In genomic region chr16:84607694-84608093, GRCh38 we compare ENCODE assay signal across 8 cellular contexts. TPM values are rescaled to one million over a fixed set of nuclear protein-coding genes. Genes with fewer than 3 reads are reported as not detected.
DNase-seq lines count a peak whose midpoint lies in the region; ATAC-seq and TF ChIP-seq lines count a peak whose summit lies in the region.

No MANE protein-coding gene starts in this region.

- H3K27ac Mint-ChIP-seq in MCF 10A (ENCODE audit: low read depth, unreplicated experiment) = peak overlapping the region; percentile 24
- peak overlapping the region; percentile 75 for H3K27ac Mint-ChIP-seq in activated naive CD8-positive, alpha-beta T cell treated with anti-CD3 and anti-CD28 coated beads, Interleukin-2, amount 10 ng/mL, durations not matched to agents 7 days and 5 days

- 72 to 74% methylated on average over 7 of the region's 7 CpGs for whole genome bisulfite sequencing in tibial nerve, 2 donors

- H3K4me1 ChIP-seq in breast epithelium (no peaks in the 10 kb centered on the region), tibial nerve (peaks cover 0 to 78% (median 56%) of the 10 kb centered on the region in 4 donors)

- no peak for TF ChIP-seq POLR2A in breast epithelium (IDR thresholded peaks at IDR 0.05)
- peak in 1 of 2 donors; percentile 11 for TF ChIP-seq POLR2A in tibial nerve (IDR thresholded peaks at IDR 0.05)

- TF ChIP-seq CTCF in MCF 10A (IDR thresholded peaks at IDR 0.05; ENCODE audit: unreplicated experiment) (no peak), breast epithelium (IDR thresholded peaks at IDR 0.05) (no peak), tibial nerve (IDR thresholded peaks at IDR 0.05) (no peak)

- no peaks in the 10 kb centered on the region for H3K36me3 ChIP-seq in breast epithelium
- H3K36me3 ChIP-seq in tibial nerve = peaks cover 0 to 6% (median 0%) of the 10 kb centered on the region in 3 donors

- H3K36me3 Mint-ChIP-seq in MCF 10A (ENCODE audit: insufficient read depth, unreplicated experiment) = peaks cover 11% of the 10 kb centered on the region
- peaks cover 69% of the 10 kb centered on the region for H3K36me3 Mint-ChIP-seq in activated naive CD8-positive, alpha-beta T cell treated with anti-CD3 and anti-CD28 coated beads, Interleukin-2, amount 10 ng/mL, durations not matched to agents 7 days and 5 days

- CTCF ChIA-PET in MCF 10A (lab: Yijun Ruan, JAX) = interaction anchor here (2.4 kb wide), 1 partner anchor 15 kb away, joined by 12 read pairs; no protein-coding TSS in a partner anchor

- H3K4me3 ChIP-seq in breast epithelium (no peak overlapping the region), tibial nerve (no peak overlapping the region)

- H3K27ac ChIP-seq in breast epithelium (no peak overlapping the region), tibial nerve (peak overlapping the region in 3 of 4 donors; percentile 38 to 93 (median 67))

- peaks cover 10% of the 10 kb centered on the region for H3K4me1 Mint-ChIP-seq in MCF 10A (ENCODE audit: insufficient read depth, unreplicated experiment)
- peaks cover 80% of the 10 kb centered on the region for H3K4me1 Mint-ChIP-seq in activated naive CD8-positive, alpha-beta T cell treated with anti-CD3 and anti-CD28 coated beads, Interleukin-2, amount 10 ng/mL, durations not matched to agents 7 days and 5 days

- H3K9me3 ChIP-seq in breast epithelium (no peaks in the 10 kb centered on the region), tibial nerve (peaks cover 0 to 5% (median 0%) of the 10 kb centered on the region in 4 donors)

- TF ChIP-seq EP300 in tibial nerve (IDR thresholded peaks at IDR 0.05) = peak in 1 of 2 donors; percentile 67

- H3K9me3 Mint-ChIP-seq in MCF 10A (ENCODE audit: unreplicated experiment) = no peaks in the 10 kb centered on the region
- H3K9me3 Mint-ChIP-seq in activated naive CD8-positive, alpha-beta T cell treated with anti-CD3 and anti-CD28 coated beads, Interleukin-2, amount 10 ng/mL, durations not matched to agents 7 days and 5 days = peaks cover 2% of the 10 kb centered on the region

- no peak overlapping the region for H3K4me3 Mint-ChIP-seq in MCF 10A (ENCODE audit: unreplicated experiment)
- H3K4me3 Mint-ChIP-seq in activated naive CD8-positive, alpha-beta T cell treated with anti-CD3 and anti-CD28 coated beads, Interleukin-2, amount 10 ng/mL, durations not matched to agents 7 days and 5 days = peak overlapping the region; percentile 68

- ATAC-seq in HG03469 (IDR thresholded peaks at IDR 0.05; ENCODE audit: unreplicated experiment) (peak; percentile 39), GM19455 (IDR thresholded peaks at IDR 0.05; ENCODE audit: unreplicated experiment) (no peak), GM19397 (IDR thresholded peaks at IDR 0.05; ENCODE audit: unreplicated experiment) (no peak)
- peak; percentile 55 for ATAC-seq in activated naive CD8-positive, alpha-beta T cell treated with anti-CD3 and anti-CD28 coated beads, Interleukin-2, amount 10 ng/mL, durations not matched to agents 7 days and 5 days (ENCODE audit: low read depth)

- BruUV-seq in MCF 10A (replicated peaks; lab: Mats Ljungman, UMichigan) = no TSS peak

- no peaks in the 10 kb centered on the region for H3K27me3 Mint-ChIP-seq in MCF 10A (ENCODE audit: insufficient read depth, unreplicated experiment)
- no peaks in the 10 kb centered on the region for H3K27me3 Mint-ChIP-seq in activated naive CD8-positive, alpha-beta T cell treated with anti-CD3 and anti-CD28 coated beads, Interleukin-2, amount 10 ng/mL, durations not matched to agents 7 days and 5 days

- intact Hi-C loops in MCF 10A (cut with micrococcal nuclease) = no loop called here
- intact Hi-C loops in breast epithelium (cut with DNase I; ENCODE audit: low total_unique reads) = no loop called here

- H3K27me3 ChIP-seq in breast epithelium (no peaks in the 10 kb centered on the region), tibial nerve (no peaks in the 10 kb centered on the region)

- POLR2A ChIA-PET in MCF 10A (lab: Yijun Ruan, JAX) = no interaction called here
- POLR2A ChIA-PET in activated naive CD8-positive, alpha-beta T cell treated with anti-CD3 and anti-CD28 coated beads, Interleukin-2, amount 10 ng/mL, durations not matched to agents 7 days and 5 days (lab: Charles Lee) = interaction anchor here (0.6 to 3.9 kb wide), 8 partner anchors 9 to 413 kb away, joined by 3 to 32 read pairs (median 4); partner anchors contain the start of gene COTL1

- DNase-seq in MCF 10A (ENCODE audit: unreplicated experiment) (no peak), breast epithelium (ENCODE audit: low spot score in 2 of 2) (no peak), tibial nerve (ENCODE audit: low spot score in 2 of 2) (no peak), NCI-H2081 (lab: John Stamatoyannopoulos, UW) (no peak)
- DNase-seq in activated naive CD8-positive, alpha-beta T cell treated with anti-CD3 and anti-CD28 coated beads, Interleukin-2, amount 10 ng/mL, durations not matched to agents 7 days and 5 days = no peak

RNA-seq across cellular contexts. Expression of gene COTL1, which starts 10.2 kb away (rescaled TPM):
- total RNA-seq in MCF 10A (2022) (151 and 269 TPM in 2 replicates), breast epithelium (10 to 100 TPM; 22.0 to 49.2 (median 44.6) TPM), tibial nerve (10 to 100 TPM; 29.9 to 84.9 (median 52.6) TPM)
- total RNA-seq in activated naive CD8-positive, alpha-beta T cell treated with anti-CD3 and anti-CD28 coated beads, Interleukin-2, amount 10 ng/mL, durations not matched to agents 7 days and 5 days = 100 to 1,000 TPM; 657 to 664 TPM

RNA-seq across cellular contexts. Expression of gene KLHL36, which starts 40.6 kb away (rescaled TPM):
- total RNA-seq in MCF 10A (2022) (38.4 and 41.9 TPM in 2 replicates), breast epithelium (10 to 100 TPM; 51.5 to 61.4 (median 59.4) TPM), tibial nerve (10 to 100 TPM; 60.1 to 75.3 (median 66.0) TPM)
- 10 to 100 TPM; 66.8 to 72.6 TPM for total RNA-seq in activated naive CD8-positive, alpha-beta T cell treated with anti-CD3 and anti-CD28 coated beads, Interleukin-2, amount 10 ng/mL, durations not matched to agents 7 days and 5 days

Comparison
In these comparisons a context has a peak if more than half of its experiments do, and no peak if none do; other contexts are left out.
1. H3K27ac ChIP-seq: peak in tibial nerve (3 of 4); none in breast epithelium (0 of 2).
2. ATAC-seq: peak in HG03469 (single experiment) and activated naive CD8-positive, alpha-beta T cell treated with anti-CD3 and anti-CD28 coated beads, Interleukin-2, amount 10 ng/mL, durations not matched to agents 7 days and 5 days (single experiment); none in GM19455 (single experiment) and GM19397 (single experiment).